Comparison of ENCODE assay signal across 8 cellular contexts in the genomic region with DNA sequence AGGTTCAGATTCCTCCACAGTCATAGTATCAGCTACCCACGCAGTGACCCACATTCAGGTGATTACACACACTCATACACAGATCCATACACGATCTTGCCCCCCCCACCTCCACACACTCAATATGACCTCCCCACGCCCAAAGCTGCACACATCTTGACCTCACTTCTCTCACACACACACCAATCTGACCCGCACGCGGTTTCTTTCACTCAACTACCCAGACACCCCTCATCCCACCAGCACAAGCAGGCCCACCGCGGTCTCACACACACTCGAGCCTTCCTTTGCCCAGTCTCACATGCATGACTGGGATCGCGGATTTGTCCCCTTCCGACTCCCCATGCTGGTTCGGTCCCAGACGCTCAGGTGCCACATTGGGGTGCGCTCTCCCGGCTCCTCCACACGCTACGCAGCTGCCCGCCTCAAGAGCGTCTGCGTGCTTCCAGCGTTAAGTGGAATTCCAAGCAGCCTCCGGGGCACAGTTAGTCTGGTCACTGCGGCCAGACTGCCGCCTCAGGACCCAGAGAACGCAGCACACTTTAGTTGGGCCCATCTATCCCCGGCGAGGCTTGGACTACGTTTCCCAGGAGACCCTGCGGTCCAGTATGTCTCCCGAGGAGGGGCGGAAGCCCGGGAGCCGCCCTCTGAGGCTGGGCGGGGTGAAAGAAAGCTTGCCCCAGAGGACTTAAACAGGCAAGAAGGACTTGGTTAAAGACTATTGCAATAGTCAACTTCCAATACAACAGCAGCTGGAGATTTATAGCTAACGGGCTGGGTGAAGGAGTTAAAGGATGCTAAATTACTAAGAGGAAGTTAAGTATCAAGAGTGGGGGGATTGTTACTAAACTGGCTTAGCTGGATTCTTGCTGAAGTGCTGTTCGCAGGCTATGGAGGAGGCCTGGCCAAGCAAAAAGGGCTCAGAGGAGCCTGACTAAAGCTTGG. TPM values are rescaled to one million over a fixed set of nuclear protein-coding genes. Genes with fewer than 3 reads are reported as not detected.
A peak's percentile ranks its signal among the peaks of the same experiment; 100 is the strongest.
DNase-seq lines count a peak whose midpoint lies in the region; ATAC-seq and TF ChIP-seq lines count a peak whose summit lies in the region.

No MANE protein-coding gene starts in this region.

- no peaks in the 10 kb centered on the region for H3K36me3 Mint-ChIP-seq in Caco-2 (ENCODE audit: insufficient read depth, unreplicated experiment)

- no peak for TF ChIP-seq CTCF in Caco-2 (IDR thresholded peaks at IDR 0.05; ENCODE audit: insufficient read depth in 1 of 2, low read depth in 1 of 2, low read length in 1 of 2, severe bottlenecking in 1 of 2, unreplicated experiment in 1 of 2)
- TF ChIP-seq CTCF in OCI-LY7 (conservative IDR thresholded peaks at IDR 0.05; ENCODE audit: low read length): no peak

- H3K36me3 ChIP-seq in Caco-2 (ENCODE audit: control insufficient read depth, insufficient read depth, low read length): no peaks in the 10 kb centered on the region
- peaks cover 11% of the 10 kb centered on the region for H3K36me3 ChIP-seq in HUES6 (ENCODE audit: control insufficient read depth, insufficient read depth, low read length)
- peaks cover 4% of the 10 kb centered on the region; the same call in 1 of the 2 replicates for H3K36me3 ChIP-seq in OCI-LY7 (ENCODE audit: insufficient read depth, low read length)
- H3K36me3 ChIP-seq in esophagus (ENCODE audit: control insufficient read depth in 2 of 2, insufficient read depth in 2 of 2, low read length in 1 of 2): no peaks in the 10 kb centered on the region
- H3K36me3 ChIP-seq in mucosa of rectum (ENCODE audit: control insufficient read depth in 2 of 2, insufficient read depth in 2 of 2, low read length in 2 of 2): peaks cover 6 to 7% of the 10 kb centered on the region in 2 donors

- peak overlapping the region; percentile 30; the same call in 1 of the 2 replicates for H3K4me3 ChIP-seq in Caco-2 (ENCODE audit: low read depth, low read length)
- peak overlapping the region; percentile 84 for H3K4me3 ChIP-seq in HUES6 (ENCODE audit: low read depth, low read length)
- peak overlapping the region; percentile 73 for H3K4me3 ChIP-seq in OCI-LY7 (ENCODE audit: low read depth, low read length, poor library complexity, severe bottlenecking)
- H3K4me3 ChIP-seq in esophagus (ENCODE audit: low read depth in 1 of 2, low read length in 2 of 2): peak overlapping the region; percentile 91 to 92
- H3K4me3 ChIP-seq in mucosa of rectum (ENCODE audit: low read length in 2 of 2): peak overlapping the region; percentile 82 to 86

- BruUV-seq in Caco-2 (replicated peaks; lab: Mats Ljungman, UMichigan) (no TSS peak), OCI-LY7 (replicated peaks; lab: Mats Ljungman, UMichigan) (no TSS peak)

- peak overlapping the region; percentile 95 for H2AFZ ChIP-seq in OCI-LY7 (ENCODE audit: low read length)

- H3K79me2 ChIP-seq in OCI-LY7 (ENCODE audit: insufficient read depth, low read depth, low read length): no peaks in the 10 kb centered on the region

- no peak overlapping the region for H3K4me3 Mint-ChIP-seq in Caco-2 (ENCODE audit: unreplicated experiment)

- DNase-seq in Caco-2: peak; percentile 13 to 64
- peak; percentile 81 for DNase-seq in OCI-LY7 (ENCODE audit: low spot score)
- DNase-seq in activated T-cell treated with anti-CD3 and anti-CD28 coated beads, Interleukin-2, amount 50 U/mL, for 1 hour: peak; percentile 86
- DNase-seq in stimulated activated CD8-positive, alpha-beta memory T cell treated with anti-CD3 and anti-CD28 coated beads, Interleukin-4, amount 100 ng/mL, for 24 hours (ENCODE audit: low read depth): peak; percentile 85

- H3K27me3 Mint-ChIP-seq in Caco-2 (ENCODE audit: insufficient read depth, unreplicated experiment): no peaks in the 10 kb centered on the region

- ATAC-seq in GM21367 (IDR thresholded peaks at IDR 0.05; ENCODE audit: unreplicated experiment): peak; percentile 74

- H3K27ac ChIP-seq in HUES6 (ENCODE audit: low read depth, low read length) (peak overlapping the region; percentile 32; the same call in 1 of the 2 replicates), OCI-LY7 (ENCODE audit: low read depth, low read length, poor library complexity, severe bottlenecking) (peak overlapping the region; percentile 32), esophagus (ENCODE audit: low read depth in 2 of 2, low read length in 1 of 2) (peak overlapping the region; percentile 92 to 97), mucosa of rectum (ENCODE audit: low read depth in 2 of 2, low read length in 2 of 2) (peak overlapping the region; percentile 83 to 89)

- no peaks in the 10 kb centered on the region for H4K20me1 ChIP-seq in OCI-LY7 (ENCODE audit: insufficient read depth, low read length)

- peaks cover 16% of the 10 kb centered on the region for H3K9me3 ChIP-seq in Caco-2
- peaks cover 7% of the 10 kb centered on the region; the same call in 1 of the 2 replicates for H3K9me3 ChIP-seq in HUES6 (ENCODE audit: control insufficient read depth, insufficient read depth, low read depth, low read length)
- peaks cover 10% of the 10 kb centered on the region; the same call in 1 of the 2 replicates for H3K9me3 ChIP-seq in OCI-LY7 (ENCODE audit: low read length)
- H3K9me3 ChIP-seq in esophagus (ENCODE audit: control insufficient read depth in 2 of 2, insufficient read depth in 1 of 2, low read depth in 1 of 2, low read length in 1 of 2): no peaks in the 10 kb centered on the region
- H3K9me3 ChIP-seq in mucosa of rectum (ENCODE audit: control insufficient read depth in 2 of 2, low read length in 2 of 2): peaks cover 0 to 3% of the 10 kb centered on the region in 2 donors

- H3K9me3 Mint-ChIP-seq in Caco-2 (ENCODE audit: unreplicated experiment): peaks cover 23% of the 10 kb centered on the region

- H3K9me2 ChIP-seq in OCI-LY7 (ENCODE audit: insufficient read depth, low read length): no peaks in the 10 kb centered on the region

- WGBS in esophagus, 2 donors: 1% methylated on average over 37 of the region's 37 CpGs

- no peak overlapping the region for H3K27ac Mint-ChIP-seq in Caco-2 (ENCODE audit: unreplicated experiment)

- H3K27me3 ChIP-seq in Caco-2 (replicated peaks; ENCODE audit: control insufficient read depth, insufficient read depth, low read length): no peaks in the 10 kb centered on the region
- H3K27me3 ChIP-seq in HUES6 (ENCODE audit: control insufficient read depth, insufficient read depth, low read length): no peaks in the 10 kb centered on the region
- no peaks in the 10 kb centered on the region for H3K27me3 ChIP-seq in esophagus (ENCODE audit: control insufficient read depth in 1 of 2, insufficient read depth in 2 of 2, low read length in 2 of 2)
- no peaks in the 10 kb centered on the region for H3K27me3 ChIP-seq in mucosa of rectum (ENCODE audit: control insufficient read depth in 2 of 2, insufficient read depth in 2 of 2, low read length in 2 of 2)

- no peaks in the 10 kb centered on the region for H3K4me1 ChIP-seq in Caco-2
- no peaks in the 10 kb centered on the region; the same call in 1 of the 2 replicates for H3K4me1 ChIP-seq in HUES6 (ENCODE audit: control insufficient read depth, insufficient read depth, low read length)
- H3K4me1 ChIP-seq in OCI-LY7 (ENCODE audit: insufficient read depth, low read length, poor library complexity, severe bottlenecking): no peaks in the 10 kb centered on the region
- H3K4me1 ChIP-seq in esophagus (ENCODE audit: control insufficient read depth in 2 of 2, insufficient read depth in 2 of 2, low read length in 1 of 2): peaks cover 3 to 8% of the 10 kb centered on the region in 2 donors
- peaks cover 5 to 10% of the 10 kb centered on the region in 2 donors for H3K4me1 ChIP-seq in mucosa of rectum (ENCODE audit: control insufficient read depth in 2 of 2, insufficient read depth in 2 of 2, low read length in 2 of 2)

- intact Hi-C loops in Caco-2 (cut with micrococcal nuclease; ENCODE audit: unreplicated experiment) (no loop called here), OCI-LY7 (cut with micrococcal nuclease; ENCODE audit: unreplicated experiment) (loop anchor here (5.0 kb wide), 1 partner anchor 367 kb away; a partner anchor contains a TSS)

- peak overlapping the region; percentile 76 for H3K4me2 ChIP-seq in OCI-LY7 (ENCODE audit: low read length)

- CTCF ChIA-PET in Caco-2 (lab: Charles Lee) (no interaction called here), OCI-LY7 (lab: Charles Lee; ENCODE audit: unreplicated experiment) (no interaction called here)

- H3K4me1 Mint-ChIP-seq in Caco-2 (ENCODE audit: low read depth, unreplicated experiment): no peaks in the 10 kb centered on the region

- POLR2A ChIA-PET in Caco-2 (lab: Charles Lee) (interaction anchor here (0.6 kb wide), 1 partner anchor 70 kb away, joined by 3 read pairs; no protein-coding TSS in a partner anchor), OCI-LY7 (lab: Charles Lee) (interaction anchor here (0.6 to 1.3 kb wide), 2 partner anchors 9 to 175 kb away, joined by 3 to 4 read pairs; no protein-coding TSS in a partner anchor)

- H3K9ac ChIP-seq in HUES6 (ENCODE audit: low read length): peak overlapping the region; percentile 78
- peak overlapping the region; percentile 70 to 87 for H3K9ac ChIP-seq in mucosa of rectum (ENCODE audit: low read depth in 1 of 2, low read length in 2 of 2)

RNA-seq across cellular contexts. Expression of a gene that starts 0.7 kb away (rescaled TPM):
- total RNA-seq in Caco-2 (2022) (0.23 and 0.32 TPM in 2 replicates), OCI-LY7 (2022) (3.0 and 4.3 TPM in 2 replicates)
- 1.1 and 3.3 TPM in 2 replicates for total RNA-seq in OCI-LY7 (2014; rRNA removed; shearing (Covaris generic))
- 1 to 10 TPM; 2.0 to 2.3 TPM for polyA plus RNA-seq in esophagus

RNA-seq across cellular contexts. Expression of a gene that starts 11.8 kb away (rescaled TPM):
- total RNA-seq in Caco-2 (2022) (0.20 and 0.56 TPM in 2 replicates), OCI-LY7 (2022) (2.7 and 3.0 TPM in 2 replicates)
- 4.3 and 5.4 TPM in 2 replicates for total RNA-seq in OCI-LY7 (2014; rRNA removed; shearing (Covaris generic))
- polyA plus RNA-seq in esophagus: 1 to 10 TPM; 2.9 to 3.3 TPM

Comparison
In these comparisons a context has a peak if more than half of its experiments do, and no peak if none do; other contexts are left out.
1. Peak in every context shown above with its lines: DNase-seq, ATAC-seq, H3K4me3 ChIP-seq and H3K27ac ChIP-seq.
2. H3K4me3 ChIP-seq: peak in every context shown above with its lines; median percentile 92 in esophagus; 84 in HUES6; 84 in mucosa of rectum; 73 in OCI-LY7; 30 in Caco-2.
3. H3K27ac ChIP-seq: peak in every context shown above with its lines; median percentile 94 in esophagus; 86 in mucosa of rectum; 32 in HUES6; 32 in OCI-LY7.